Comparison of ENCODE assay signal across 8 cellular contexts in genomic region chr17:82097919-82098168, GRCh38. TPM values are rescaled to one million over a fixed set of nuclear protein-coding genes. Genes with fewer than 3 reads are reported as not detected.
DNase-seq lines count a peak whose midpoint lies in the region; FAIRE-seq and TF ChIP-seq lines count a peak whose summit lies in the region.

No MANE protein-coding gene starts in this region.

- H3K9me1 ChIP-seq in keratinocyte (ENCODE audit: control insufficient read depth, extremely low read depth, insufficient read depth, low read length) = no peaks in the 10 kb centered on the region

- no peak for TF ChIP-seq CTCF in keratinocyte (optimal IDR thresholded peaks at IDR 0.05 in 1 of 3, IDR thresholded peaks at IDR 0.05 in 1 of 3, conservative IDR thresholded peaks at IDR 0.05 in 1 of 3; ENCODE audit: extremely low read depth in 1 of 3, insufficient read depth in 2 of 3, low read length in 3 of 3)

- H3K79me2 ChIP-seq in keratinocyte (ENCODE audit: control insufficient read depth, insufficient read depth, low read length) = peaks cover 44% of the 10 kb centered on the region

- peak; percentile 33 to 50 for DNase-seq in stimulated activated CD8-positive, alpha-beta memory T cell treated with anti-CD3 and anti-CD28 coated beads, Interleukin-15, amount 100 ng/mL, for 4 hours (ENCODE audit: low read depth in 2 of 2)
- no peak for DNase-seq in stimulated activated CD8-positive, alpha-beta memory T cell treated with anti-CD3 and anti-CD28 coated beads, Interleukin-4, amount 100 ng/mL, for 48 hours
- DNase-seq in activated CD4-positive, alpha-beta memory T cell treated with anti-CD3 and anti-CD28 coated beads for 36 hours = no peak
- DNase-seq in keratinocyte (ENCODE audit: low read depth, low spot score) = no peak
- DNase-seq in NCI-H1105 treated with DMSO at 0.1 percent for 48 hours (lab: John Stamatoyannopoulos, UW) = no peak
- DNase-seq in NCI-H1694 (lab: John Stamatoyannopoulos, UW) = no peak
- DNase-seq in NK-92 (lab: John Stamatoyannopoulos, UW; ENCODE audit: unreplicated experiment) = no peak

- H3K9me3 ChIP-seq in keratinocyte (ENCODE audit: control insufficient read depth, low read depth, low read length) (no peaks in the 10 kb centered on the region), thymus (ENCODE audit: control insufficient read depth) (no peaks in the 10 kb centered on the region)

- H3K4me3 ChIP-seq in keratinocyte (ENCODE audit: control insufficient read depth in 2 of 3, extremely low read depth in 1 of 3, insufficient read depth in 2 of 3, low read depth in 1 of 3, low read length in 3 of 3) (peak overlapping the region; percentile 76 to 85 (median 83)), thymus (ENCODE audit: low read length) (peak overlapping the region; percentile 89)

- intact Hi-C loops in activated CD4-positive, alpha-beta memory T cell treated with anti-CD3 and anti-CD28 coated beads for 36 hours (cut with micrococcal nuclease) = loop anchor here (1.0 to 10.0 kb wide), 10 partner anchors 8 to 657 kb away; partner anchors contain the start of genes ARHGDIA, ASPSCR1, CYBC1 and LRRC45

- H3K36me3 Mint-ChIP-seq in activated CD4-positive, alpha-beta memory T cell treated with anti-CD3 and anti-CD28 coated beads for 36 hours = peaks cover 9% of the 10 kb centered on the region

- CTCF ChIA-PET in activated CD4-positive, alpha-beta memory T cell treated with anti-CD3 and anti-CD28 coated beads for 36 hours (lab: Charles Lee) = interaction anchor here (1.1 to 1.8 kb wide), 3 partner anchors 68 to 138 kb away, joined by 5 to 7 read pairs (median 6); partner anchors contain the start of genes CENPX and LRRC45

- peak overlapping the region; percentile 63 for H3K27ac ChIP-seq in keratinocyte (ENCODE audit: control insufficient read depth, insufficient read depth, low read length)
- peak overlapping the region; percentile 87 for H3K27ac ChIP-seq in thymus (ENCODE audit: low read depth)

- peaks cover 15 to 23% of the 10 kb centered on the region in 2 experiments for H3K36me3 ChIP-seq in keratinocyte (ENCODE audit: control insufficient read depth in 2 of 2, extremely low read depth in 1 of 2, insufficient read depth in 2 of 2, low read length in 2 of 2)
- peaks cover 41% of the 10 kb centered on the region for H3K36me3 ChIP-seq in thymus (ENCODE audit: control insufficient read depth, insufficient read depth)

- H3K9me3 Mint-ChIP-seq in activated CD4-positive, alpha-beta memory T cell treated with anti-CD3 and anti-CD28 coated beads for 36 hours = no peaks in the 10 kb centered on the region

- peaks cover 12% of the 10 kb centered on the region for H3K4me1 Mint-ChIP-seq in activated CD4-positive, alpha-beta memory T cell treated with anti-CD3 and anti-CD28 coated beads for 36 hours (ENCODE audit: low read depth)

- dilution Hi-C loops in keratinocyte (cut with MboI; ENCODE audit: extremely low pct_ligation_motif_present, low sequenced_read_pairs) = no loop called here

- H3K4me1 ChIP-seq in keratinocyte (ENCODE audit: control insufficient read depth, extremely low read depth, insufficient read depth, low read length) (peaks cover 29% of the 10 kb centered on the region), thymus (ENCODE audit: control insufficient read depth, insufficient read depth, low read length) (peaks cover 31% of the 10 kb centered on the region)

- WGBS in thymus = under 1% methylated on average over 36 of the region's 36 CpGs

- H3K4me2 ChIP-seq in keratinocyte (ENCODE audit: control insufficient read depth, extremely low read depth, insufficient read depth, low read depth, low read length) = peak overlapping the region; percentile 27

- peaks cover 28% of the 10 kb centered on the region for H4K20me1 ChIP-seq in keratinocyte (ENCODE audit: control insufficient read depth, extremely low read depth, insufficient read depth, low read length)

- no peaks in the 10 kb centered on the region for H3K27me3 Mint-ChIP-seq in activated CD4-positive, alpha-beta memory T cell treated with anti-CD3 and anti-CD28 coated beads for 36 hours

- POLR2A ChIA-PET in activated CD4-positive, alpha-beta memory T cell treated with anti-CD3 and anti-CD28 coated beads for 36 hours (lab: Charles Lee) = interaction anchor here (0.6 to 1.8 kb wide), 8 partner anchors 9 to 195 kb away, joined by 3 to 8 read pairs (median 4); no protein-coding TSS in a partner anchor

- H3K4me3 Mint-ChIP-seq in activated CD4-positive, alpha-beta memory T cell treated with anti-CD3 and anti-CD28 coated beads for 36 hours = peak overlapping the region; percentile 71

- H3K27ac Mint-ChIP-seq in activated CD4-positive, alpha-beta memory T cell treated with anti-CD3 and anti-CD28 coated beads for 36 hours = peak overlapping the region; percentile 42

- no peaks in the 10 kb centered on the region for H3K27me3 ChIP-seq in keratinocyte (ENCODE audit: control insufficient read depth, extremely low read depth, insufficient read depth, low read length)
- no peaks in the 10 kb centered on the region for H3K27me3 ChIP-seq in thymus (ENCODE audit: control insufficient read depth, insufficient read depth)

- peak overlapping the region; percentile 81 for H3K9ac ChIP-seq in keratinocyte (ENCODE audit: control insufficient read depth, extremely low read depth, insufficient read depth, low read length)

- no peak for FAIRE-seq in keratinocyte (lab: Jason Lieb, UNC)

- no peak overlapping the region for H2AFZ ChIP-seq in keratinocyte (ENCODE audit: control insufficient read depth, low read length)

RNA-seq across cellular contexts. Expression of gene FASN, which starts 0.2 kb away (rescaled TPM):
- total RNA-seq in activated CD4-positive, alpha-beta memory T cell treated with anti-CD3 and anti-CD28 coated beads for 36 hours = 100 to 1,000 TPM; 209 to 212 TPM
- polyA plus RNA-seq in keratinocyte (44.7 to 137 TPM (median 55.7 TPM) in 3 replicates), thymus (19.0 TPM)
- 54.4 TPM for polyA plus RNA-seq in keratinocyte (2011; ENCODE audit: low read depth)
- 40.9 and 142 TPM in 2 replicates for polyA plus RNA-seq in keratinocyte (2011; cell fraction: cytosol; rRNA removed)
- polyA plus RNA-seq in keratinocyte (2011; cell fraction: nucleus; rRNA removed) = 190 and 294 TPM in 2 replicates
- 53.9 and 385 TPM in 2 replicates for polyA plus RNA-seq in keratinocyte (2012; ENCODE audit: low replicate concordance)
- 134 to 602 TPM (median 159 TPM) in 3 replicates for polyA minus RNA-seq in keratinocyte
- 642 TPM for polyA minus RNA-seq in keratinocyte (2011; cell fraction: cytosol; rRNA and poly(A)+ RNA removed)
- polyA minus RNA-seq in keratinocyte (2011; cell fraction: nucleus; rRNA and poly(A)+ RNA removed) = 467 and 561 TPM in 2 replicates

RNA-seq across cellular contexts. Expression of gene DUS1L, which starts 32.2 kb away (rescaled TPM):
- total RNA-seq in activated CD4-positive, alpha-beta memory T cell treated with anti-CD3 and anti-CD28 coated beads for 36 hours = 100 to 1,000 TPM; 118 to 131 TPM
- polyA plus RNA-seq in keratinocyte (49.1 to 68.3 TPM (median 52.0 TPM) in 3 replicates), thymus (147 TPM)
- 24.6 TPM for polyA plus RNA-seq in keratinocyte (2011; ENCODE audit: low read depth)
- 50.8 and 74.9 TPM in 2 replicates for polyA plus RNA-seq in keratinocyte (2011; cell fraction: cytosol; rRNA removed)
- 137 and 163 TPM in 2 replicates for polyA plus RNA-seq in keratinocyte (2011; cell fraction: nucleus; rRNA removed)
- polyA plus RNA-seq in keratinocyte (2012; ENCODE audit: low replicate concordance) = 70.2 and 83.6 TPM in 2 replicates
- 20.4 to 46.2 TPM (median 22.9 TPM) in 3 replicates for polyA minus RNA-seq in keratinocyte
- 52.2 TPM for polyA minus RNA-seq in keratinocyte (2011; cell fraction: cytosol; rRNA and poly(A)+ RNA removed)
- 31.5 and 31.8 TPM in 2 replicates for polyA minus RNA-seq in keratinocyte (2011; cell fraction: nucleus; rRNA and poly(A)+ RNA removed)

RNA-seq across cellular contexts. Expression of gene GPS1, which starts 46.1 kb away (rescaled TPM):
- 10 to 100 TPM; 86.8 to 89.1 TPM for total RNA-seq in activated CD4-positive, alpha-beta memory T cell treated with anti-CD3 and anti-CD28 coated beads for 36 hours
- 60.4 to 99.3 TPM (median 81.7 TPM) in 3 replicates for polyA plus RNA-seq in keratinocyte
- polyA plus RNA-seq in keratinocyte (2011; ENCODE audit: low read depth) = 45.3 TPM
- 59.9 and 110 TPM in 2 replicates for polyA plus RNA-seq in keratinocyte (2011; cell fraction: cytosol; rRNA removed)
- 99.2 and 130 TPM in 2 replicates for polyA plus RNA-seq in keratinocyte (2011; cell fraction: nucleus; rRNA removed)
- 61.9 and 91.0 TPM in 2 replicates for polyA plus RNA-seq in keratinocyte (2012; ENCODE audit: low replicate concordance)
- polyA minus RNA-seq in keratinocyte = 85.7 to 144 TPM (median 96.6 TPM) in 3 replicates
- polyA minus RNA-seq in keratinocyte (2011; cell fraction: cytosol; rRNA and poly(A)+ RNA removed) = 154 TPM
- 36.0 and 44.9 TPM in 2 replicates for polyA minus RNA-seq in keratinocyte (2011; cell fraction: nucleus; rRNA and poly(A)+ RNA removed)
- 98.3 TPM for polyA plus RNA-seq in thymus

RNA-seq across cellular contexts. Expression of gene RFNG, which starts 46.2 kb away (rescaled TPM):
- 10 to 100 TPM; 16.5 to 17.5 TPM for total RNA-seq in activated CD4-positive, alpha-beta memory T cell treated with anti-CD3 and anti-CD28 coated beads for 36 hours
- polyA plus RNA-seq in keratinocyte (10.2 to 25.3 TPM (median 13.6 TPM) in 3 replicates), thymus (45.4 TPM)
- polyA plus RNA-seq in keratinocyte (2011; ENCODE audit: low read depth) = 10.9 TPM
- polyA plus RNA-seq in keratinocyte (2011; cell fraction: cytosol; rRNA removed) = 5.5 and 14.9 TPM in 2 replicates
- 54.3 and 78.8 TPM in 2 replicates for polyA plus RNA-seq in keratinocyte (2011; cell fraction: nucleus; rRNA removed)
- polyA plus RNA-seq in keratinocyte (2012; ENCODE audit: low replicate concordance) = 23.8 and 42.0 TPM in 2 replicates
- polyA minus RNA-seq in keratinocyte = 5.4 to 31.0 TPM (median 8.0 TPM) in 3 replicates
- 21.1 TPM for polyA minus RNA-seq in keratinocyte (2011; cell fraction: cytosol; rRNA and poly(A)+ RNA removed)
- 18.7 and 21.1 TPM in 2 replicates for polyA minus RNA-seq in keratinocyte (2011; cell fraction: nucleus; rRNA and poly(A)+ RNA removed)

Comparison
In these comparisons a context has a peak if more than half of its experiments do, and no peak if none do; other contexts are left out.
1. DNase-seq: peak in stimulated activated CD8-positive, alpha-beta memory T cell treated with anti-CD3 and anti-CD28 coated beads, Interleukin-15, amount 100 ng/mL, for 4 hours (2 of 2); none in stimulated activated CD8-positive, alpha-beta memory T cell treated with anti-CD3 and anti-CD28 coated beads, Interleukin-4, amount 100 ng/mL, for 48 hours (single experiment), activated CD4-positive, alpha-beta memory T cell treated with anti-CD3 and anti-CD28 coated beads for 36 hours (single experiment), keratinocyte (single experiment), NCI-H1105 treated with DMSO at 0.1 percent for 48 hours (single experiment), NCI-H1694 (single experiment) and NK-92 (single experiment).